In genomic region chr19:45498411-45499195, GRCh38 we compare ENCODE assay signal across 9 cellular contexts. TPM values are rescaled to one million over a fixed set of nuclear protein-coding genes. Genes with fewer than 3 reads are reported as not detected.
DNase-seq lines count a peak whose midpoint lies in the region; ATAC-seq, FAIRE-seq and TF ChIP-seq lines count a peak whose summit lies in the region.
"Had no signal": no experiment of that assay in that cellular context is flagged by ENCODE, and none has a peak within 500 bp of the region (broad histone marks: within the 10 kb centered on the region; RNA-seq: fewer than 3 reads in every experiment).

TSS of gene PPM1N (plus strand) at chr19:45498443. CDS start at chr19:45498473, 30 bp downstream.

- no peak within 1 kb of the TSS for H3K27ac ChIP-seq in SJSA1
- no peak within 1 kb of the TSS for H3K27ac ChIP-seq in astrocyte (ENCODE audit: low read depth, low read length)
- H3K27ac ChIP-seq: C4-2B had no signal

- H3K4me3 Mint-ChIP-seq in astrocyte (ENCODE audit: unreplicated experiment) = peak within 1 kb of the TSS; percentile 81

- H3K4me1 Mint-ChIP-seq in astrocyte (ENCODE audit: low read depth, unreplicated experiment) = no peaks in the 10 kb centered on the region

- H3K36me3 ChIP-seq in SJSA1 = peaks cover 4% of the 10 kb centered on the region; the same call in 1 of the 2 replicates
- H3K36me3 ChIP-seq in astrocyte (ENCODE audit: insufficient read depth, low read length) = no peaks in the 10 kb centered on the region

- FAIRE-seq in astrocyte (lab: Jason Lieb, UNC) = no peak

- H3K9ac ChIP-seq in astrocyte (ENCODE audit: low read length) = peak within 1 kb of the TSS; percentile 56

- peaks cover 24% of the 10 kb centered on the region for H3K4me1 ChIP-seq in SJSA1 (replicated peaks)
- H3K4me1 ChIP-seq in astrocyte (ENCODE audit: insufficient read depth, low read length) = peaks cover 11% of the 10 kb centered on the region

- ATAC-seq in HG02642 (IDR thresholded peaks at IDR 0.05; ENCODE audit: poor library complexity, unreplicated experiment) (no peak), GM19463 (IDR thresholded peaks at IDR 0.05; ENCODE audit: unreplicated experiment) (no peak)

- H3K27me3 ChIP-seq in SJSA1 (replicated peaks) (peaks cover 12% of the 10 kb centered on the region), astrocyte (ENCODE audit: insufficient read depth, low read length) (peaks cover 13% of the 10 kb centered on the region)

- TF ChIP-seq CTCF in astrocyte (IDR thresholded peaks at IDR 0.05; ENCODE audit: insufficient read depth, low read depth, low read length) = no peak

- DNase-seq in DMS79 treated with DMSO at 0.1 percent for 48 hours (lab: John Stamatoyannopoulos, UW) = peak; percentile 2
- no peak for DNase-seq in DMS79 (lab: John Stamatoyannopoulos, UW)
- no peak for DNase-seq in SJSA1 (ENCODE audit: low read depth in 1 of 2, low spot score in 2 of 2)
- DNase-seq in astrocyte (ENCODE audit: low read depth) = no peak
- peak; percentile 53 for DNase-seq in iris pigment epithelial cell (ENCODE audit: low read depth)
- DNase-seq in stimulated activated CD8-positive, alpha-beta memory T cell treated with anti-CD3 and anti-CD28 coated beads, Interleukin-4, amount 100 ng/mL, for 24 hours (ENCODE audit: low read depth) = peak; percentile 48

- H3K9me3 ChIP-seq in SJSA1 (replicated peaks) (0 out of 2 replicates have a peak, but pooled peaks cover 8% of the 10 kb centered on the region), astrocyte (ENCODE audit: insufficient read depth, low read depth, low read length) (no peaks in the 10 kb centered on the region)

- H3K9me3 Mint-ChIP-seq in astrocyte (ENCODE audit: unreplicated experiment) = peaks cover 2% of the 10 kb centered on the region

- H2AFZ ChIP-seq in astrocyte (ENCODE audit: low read depth, low read length) = peak within 1 kb of the TSS; percentile 73

- peaks cover 3% of the 10 kb centered on the region for H3K36me3 Mint-ChIP-seq in astrocyte (ENCODE audit: low read depth, unreplicated experiment)

- peak within 1 kb of the TSS; percentile 99 for H3K4me2 ChIP-seq in astrocyte (ENCODE audit: low read length)

- H3K4me3 ChIP-seq in SJSA1 = peak within 1 kb of the TSS; percentile 54
- H3K4me3 ChIP-seq in astrocyte (ENCODE audit: insufficient read depth, low read depth, low read length) = peak within 1 kb of the TSS; percentile 44

- H3K27ac Mint-ChIP-seq in astrocyte (ENCODE audit: unreplicated experiment) = peak within 1 kb of the TSS; percentile 91

- no peaks in the 10 kb centered on the region for H3K79me2 ChIP-seq in astrocyte (ENCODE audit: insufficient read depth, low read length)

- peaks cover 12% of the 10 kb centered on the region for H4K20me1 ChIP-seq in astrocyte (ENCODE audit: insufficient read depth, low read length)

- H3K27me3 Mint-ChIP-seq in astrocyte (ENCODE audit: low read depth, unreplicated experiment) = peaks cover 24% of the 10 kb centered on the region

RNA-seq across cellular contexts. Expression of gene PPM1N, which starts in this region (rescaled TPM):
- 0.29 TPM in 1 of 2 replicates, not detected in the other for total RNA-seq in SJSA1 (2014; rRNA removed; shearing (Covaris generic))
- 0.67 and 1.3 TPM in 2 replicates for total RNA-seq in astrocyte

Comparison
In these comparisons a context has a peak if more than half of its experiments do, and no peak if none do; other contexts are left out.
1. DNase-seq: peak in DMS79 treated with DMSO at 0.1 percent for 48 hours (single experiment), iris pigment epithelial cell (single experiment) and stimulated activated CD8-positive, alpha-beta memory T cell treated with anti-CD3 and anti-CD28 coated beads, Interleukin-4, amount 100 ng/mL, for 24 hours (single experiment); none in DMS79 (single experiment), SJSA1 (0 of 2) and astrocyte (single experiment).